Comparison of ENCODE assay signal across 12 cellular contexts in genomic region chr3:192068464-192069254, GRCh38.
DNase-seq lines count a peak whose midpoint lies in the region; ATAC-seq and TF ChIP-seq lines count a peak whose summit lies in the region.
"Had no signal": no experiment of that assay in that cellular context is flagged by ENCODE, and none has a peak within 500 bp of the region (broad histone marks: within the 10 kb centered on the region; RNA-seq: fewer than 3 reads in every experiment).

No MANE protein-coding gene starts in this region.

- H3K4me1 Mint-ChIP-seq in activated B cell treated with CpG ODN at 0.5 μM for 24 hours = peaks cover 22% of the 10 kb centered on the region
- H3K4me1 Mint-ChIP-seq: nephron had no signal

- H3K4me3 ChIP-seq in SJCRH30 = no peak overlapping the region

- no peaks in the 10 kb centered on the region for H3K27me3 Mint-ChIP-seq in activated B cell treated with CpG ODN at 0.5 μM for 24 hours

- POLR2A ChIA-PET in activated B cell treated with CpG ODN at 0.5 μM for 24 hours (lab: Charles Lee) = no interaction called here

- CTCF ChIA-PET in activated B cell treated with CpG ODN at 0.5 μM for 24 hours (lab: Charles Lee) = no interaction called here

- H3K9me3 ChIP-seq in SJCRH30 (replicated peaks) = no peaks in the 10 kb centered on the region

- H3K9me3 Mint-ChIP-seq in activated B cell treated with CpG ODN at 0.5 μM for 24 hours = no peaks in the 10 kb centered on the region
- H3K9me3 Mint-ChIP-seq: nephron had no signal

- H3K36me3 Mint-ChIP-seq in activated B cell treated with CpG ODN at 0.5 μM for 24 hours (ENCODE audit: low read depth) = no peaks in the 10 kb centered on the region

- intact Hi-C loops in activated B cell treated with CpG ODN at 0.5 μM for 24 hours (cut with micrococcal nuclease) = loop anchor here (2.0 kb wide), 1 partner anchor 54 kb away; no protein-coding TSS in a partner anchor

- H3K36me3 ChIP-seq in SJCRH30 = no peaks in the 10 kb centered on the region

- H3K27me3 ChIP-seq in SJCRH30 = no peaks in the 10 kb centered on the region

- DNase-seq in activated B cell treated with CpG ODN at 0.5 μM for 24 hours (no peak), SJCRH30 (no peak), D341Med (ENCODE audit: low spot score) (no peak), T1000 (lab: John Stamatoyannopoulos, UW) (no peak)
- no peak for DNase-seq in stimulated activated naive CD4-positive, alpha-beta T cell (lab: John Stamatoyannopoulos, UW)
- DNase-seq: cortex of kidney, NCI-H2171 treated with DMSO at 0.1 percent for 48 hours had no signal

- H3K4me1 ChIP-seq in SJCRH30 = no peaks in the 10 kb centered on the region

- no peak for TF ChIP-seq CTCF in activated B cell treated with CpG ODN at 0.5 μM for 24 hours (IDR thresholded peaks at IDR 0.05)

- ATAC-seq in GM18868 (IDR thresholded peaks at IDR 0.05; ENCODE audit: unreplicated experiment) (peak; percentile 91), GM21528 (IDR thresholded peaks at IDR 0.05; ENCODE audit: low FRiP score, unreplicated experiment) (peak; percentile 74), HG03066 (IDR thresholded peaks at IDR 0.05; ENCODE audit: low read depth, unreplicated experiment) (peak; percentile 64), activated B cell treated with CpG ODN at 0.5 μM for 24 hours (ENCODE audit: low read depth) (peak; percentile 57)
- ATAC-seq: Panc1 had no signal

- H3K27ac Mint-ChIP-seq in activated B cell treated with CpG ODN at 0.5 μM for 24 hours = peak overlapping the region; percentile 26
- H3K27ac Mint-ChIP-seq: nephron had no signal

- no peak overlapping the region for H3K4me3 Mint-ChIP-seq in activated B cell treated with CpG ODN at 0.5 μM for 24 hours
- H3K4me3 Mint-ChIP-seq: nephron had no signal

- no peak overlapping the region for H3K27ac ChIP-seq in SJCRH30
